In genomic region chrX:40792433-40792832, GRCh38 we compare ENCODE assay signal across 6 cellular contexts.
"Had no signal": no experiment of that assay in that cellular context is flagged by ENCODE, and none has a peak within 500 bp of the region (broad histone marks: within the 10 kb centered on the region; RNA-seq: fewer than 3 reads in every experiment).

No MANE protein-coding gene starts in this region.

- ATAC-seq: GM23338, K562 had no signal

- H3K4me3 Mint-ChIP-seq: GM23338, H9 had no signal

- DNase-seq: H9, HCEC 1CT, IMR-90, KG1 had no signal

- H3K27ac Mint-ChIP-seq: GM23338, H9 had no signal
